8 cellular contexts compared by ENCODE assay signal in genomic region chr3:129794319-129795201, GRCh38.
DNase-seq lines count a peak whose midpoint lies in the region; ATAC-seq, FAIRE-seq and TF ChIP-seq lines count a peak whose summit lies in the region.

No MANE protein-coding gene starts in this region.

- 85% methylated on average over 14 of the region's 14 CpGs for WGBS in GM12878 (ENCODE audit: insufficient coverage, insufficient replicate concordance, low lambda C conversion rate, missing lambda C conversion rate)

- H3K27ac Mint-ChIP-seq in activated naive CD4-positive, alpha-beta T cell treated with anti-CD3 and anti-CD28 coated beads, Interleukin-2, amount 10 ng/mL, durations not matched to agents 7 days and 5 days, result no peak overlapping the region
- peak overlapping the region in 1 of 6 donors; percentile 64 for H3K27ac Mint-ChIP-seq in immature natural killer cell
- peak overlapping the region; percentile 64 for H3K27ac Mint-ChIP-seq in stimulated activated memory B cell treated with anti-CD40 and anti-IgM and Interleukin-4, amounts not matched to agents 10 μg/mL and 1 μg/mL and 100 μg/mL, for 72 hours

- H3K9ac ChIP-seq in GM12878 (ENCODE audit: control insufficient read depth, insufficient read depth, low read length), result no peak overlapping the region

- no peak overlapping the region for H3K4me3 Mint-ChIP-seq in activated naive CD4-positive, alpha-beta T cell treated with anti-CD3 and anti-CD28 coated beads, Interleukin-2, amount 10 ng/mL, durations not matched to agents 7 days and 5 days
- peak overlapping the region in 3 of 5 donors; percentile 21 to 59 (median 53) for H3K4me3 Mint-ChIP-seq in immature natural killer cell
- H3K4me3 Mint-ChIP-seq in stimulated activated memory B cell treated with anti-CD40 and anti-IgM and Interleukin-4, amounts not matched to agents 10 μg/mL and 1 μg/mL and 100 μg/mL, for 72 hours, result peak overlapping the region; percentile 20

- no peaks in the 10 kb centered on the region for H3K9me3 Mint-ChIP-seq in activated naive CD4-positive, alpha-beta T cell treated with anti-CD3 and anti-CD28 coated beads, Interleukin-2, amount 10 ng/mL, durations not matched to agents 7 days and 5 days
- no peaks in the 10 kb centered on the region for H3K9me3 Mint-ChIP-seq in immature natural killer cell
- no peaks in the 10 kb centered on the region for H3K9me3 Mint-ChIP-seq in stimulated activated memory B cell treated with anti-CD40 and anti-IgM and Interleukin-4, amounts not matched to agents 10 μg/mL and 1 μg/mL and 100 μg/mL, for 72 hours

- H4K20me1 ChIP-seq in GM12878 (ENCODE audit: control insufficient read depth, insufficient read depth), result no peaks in the 10 kb centered on the region

- SMC1A ChIA-PET in GM12878 (lab: Charles Lee; ENCODE audit: uncharacterized antibody, unreplicated experiment), result interaction anchor here (1.3 to 1.4 kb wide), 2 partner anchors 13 to 50 kb away, joined by 4 read pairs; no protein-coding TSS in a partner anchor

- H3K27me3 ChIP-seq in GM12878 (replicated peaks in 1 of 2; ENCODE audit: control insufficient read depth in 2 of 2, insufficient read depth in 2 of 2, low read length in 1 of 2) (no peaks in the 10 kb centered on the region), tibial artery (no peaks in the 10 kb centered on the region)

- H3K36me3 ChIP-seq in GM12878 (ENCODE audit: control insufficient read depth in 2 of 2, insufficient read depth in 2 of 2, low read length in 1 of 2) (no peaks in the 10 kb centered on the region), tibial artery (no peaks in the 10 kb centered on the region)

- intact Hi-C loops in GM12878 (cut with micrococcal nuclease; ENCODE audit: unreplicated experiment), result no loop called here
- intact Hi-C loops in tibial artery (cut with DNase I; ENCODE audit: low total_unique reads), result no loop called here

- peak overlapping the region; percentile 61 for H3K4me2 ChIP-seq in GM12878 (ENCODE audit: control insufficient read depth, insufficient read depth)

- RAD21 ChIA-PET in GM12878 (lab: Charles Lee; ENCODE audit: unreplicated experiment), result no interaction called here

- H3K4me3 ChIP-seq in GM12878 (no peak overlapping the region), tibial artery (no peak overlapping the region)

- BruUV-seq in GM12878 (replicated peaks; lab: Mats Ljungman, UMichigan), result no TSS peak

- no peaks in the 10 kb centered on the region for H3K27me3 Mint-ChIP-seq in activated naive CD4-positive, alpha-beta T cell treated with anti-CD3 and anti-CD28 coated beads, Interleukin-2, amount 10 ng/mL, durations not matched to agents 7 days and 5 days
- H3K27me3 Mint-ChIP-seq in immature natural killer cell (ENCODE audit: low read depth in 3 of 3), result no peaks in the 10 kb centered on the region
- no peaks in the 10 kb centered on the region for H3K27me3 Mint-ChIP-seq in stimulated activated memory B cell treated with anti-CD40 and anti-IgM and Interleukin-4, amounts not matched to agents 10 μg/mL and 1 μg/mL and 100 μg/mL, for 72 hours

- in situ Hi-C loops in GM12878 (cut with MboI), result no loop called here

- peaks cover 18% of the 10 kb centered on the region for H3K4me1 Mint-ChIP-seq in activated naive CD4-positive, alpha-beta T cell treated with anti-CD3 and anti-CD28 coated beads, Interleukin-2, amount 10 ng/mL, durations not matched to agents 7 days and 5 days
- H3K4me1 Mint-ChIP-seq in immature natural killer cell, result peaks cover 19 to 20% of the 10 kb centered on the region in 2 donors
- H3K4me1 Mint-ChIP-seq in stimulated activated memory B cell treated with anti-CD40 and anti-IgM and Interleukin-4, amounts not matched to agents 10 μg/mL and 1 μg/mL and 100 μg/mL, for 72 hours, result peaks cover 14% of the 10 kb centered on the region

- ATAC-seq in GM12878, result peak; percentile 38
- ATAC-seq in stimulated activated memory B cell treated with anti-CD40 and anti-IgM and Interleukin-4, amounts not matched to agents 10 μg/mL and 1 μg/mL and 100 μg/mL, for 72 hours, result no peak

- H3K36me3 Mint-ChIP-seq in activated naive CD4-positive, alpha-beta T cell treated with anti-CD3 and anti-CD28 coated beads, Interleukin-2, amount 10 ng/mL, durations not matched to agents 7 days and 5 days, result no peaks in the 10 kb centered on the region
- no peaks in the 10 kb centered on the region for H3K36me3 Mint-ChIP-seq in immature natural killer cell
- peaks cover 6% of the 10 kb centered on the region for H3K36me3 Mint-ChIP-seq in stimulated activated memory B cell treated with anti-CD40 and anti-IgM and Interleukin-4, amounts not matched to agents 10 μg/mL and 1 μg/mL and 100 μg/mL, for 72 hours

- POLR2A ChIA-PET in GM12878 (lab: Charles Lee), result interaction anchor here (0.6 to 1.3 kb wide), 2 partner anchors 15 to 18 kb away, joined by 3 read pairs; no protein-coding TSS in a partner anchor

- no peak for TF ChIP-seq EP300 in GM12878 (IDR thresholded peaks at IDR 0.05; ENCODE audit: borderline replicate concordance in 1 of 2, control insufficient read depth in 1 of 2, low read depth in 2 of 2, low read length in 2 of 2)

- no peak for TF ChIP-seq POLR2A in GM12878 (IDR thresholded peaks at IDR 0.05; ENCODE audit: low read depth, low read length)

- no peak overlapping the region for H2AFZ ChIP-seq in GM12878 (ENCODE audit: control insufficient read depth, low read depth, low read length)

- H3K27ac ChIP-seq in GM12878 (ENCODE audit: control insufficient read depth, insufficient read depth) (no peak overlapping the region), tibial artery (no peak overlapping the region)

- H3K4me1 ChIP-seq in GM12878 (ENCODE audit: control insufficient read depth, insufficient read depth, low read length) (peaks cover 16% of the 10 kb centered on the region), tibial artery (peaks cover 0 to 25% (median 12%) of the 10 kb centered on the region in 4 donors)

- peak; percentile 33 for DNase-seq in activated naive CD4-positive, alpha-beta T cell treated with anti-CD3 and anti-CD28 coated beads, Interleukin-2, amount 10 ng/mL, durations not matched to agents 7 days and 5 days
- no peak for DNase-seq in activated naive CD4-positive, alpha-beta T cell treated with anti-CD3 and anti-CD28 coated beads, Interleukin-2, amount 50 U/mL, for 16 hours
- peak; percentile 95 for DNase-seq in NCI-H2107 treated with DMSO at 0.1 percent for 48 hours (lab: John Stamatoyannopoulos, UW; ENCODE audit: unreplicated experiment)
- DNase-seq in GM12878 (ENCODE audit: low read depth, low spot score), result no peak
- no peak for DNase-seq in immature natural killer cell
- no peak for DNase-seq in tibial artery
- DNase-seq in activated CD4-positive, CD25-positive, alpha-beta regulatory T cell (lab: John Stamatoyannopoulos, UW), result no peak

- FAIRE-seq in GM12878 (lab: Jason Lieb, UNC), result peak; percentile 85

- TF ChIP-seq RAD21 in GM12878 (IDR thresholded peaks at IDR 0.05; ENCODE audit: insufficient read depth, low read depth, low read length), result no peak

- CTCF ChIA-PET in activated naive CD4-positive, alpha-beta T cell treated with anti-CD3 and anti-CD28 coated beads, Interleukin-2, amount 10 ng/mL, durations not matched to agents 7 days and 5 days (lab: Charles Lee), result no interaction called here
- CTCF ChIA-PET in GM12878 (lab: Yijun Ruan, JAX), result interaction anchor here (1.2 to 2.1 kb wide), 3 partner anchors 11 to 31 kb away, joined by 3 to 13 read pairs (median 6); no protein-coding TSS in a partner anchor

- H3K79me2 ChIP-seq in GM12878 (ENCODE audit: control insufficient read depth, insufficient read depth, low read length), result no peaks in the 10 kb centered on the region

- TF ChIP-seq CTCF in GM12878 (IDR thresholded peaks at IDR 0.05 in 2 of 3, conservative IDR thresholded peaks at IDR 0.05 in 1 of 3; ENCODE audit: control insufficient read depth in 2 of 3, extremely low read depth in 1 of 3, insufficient read depth in 1 of 3, low read depth in 3 of 3, low read length in 3 of 3), result no peak
- no peak for TF ChIP-seq CTCF in tibial artery (IDR thresholded peaks at IDR 0.05)

- H3K9me3 ChIP-seq in GM12878 (replicated peaks; ENCODE audit: control insufficient read depth, insufficient read depth, low read length), result no peaks in the 10 kb centered on the region
- no peaks in the 10 kb centered on the region for H3K9me3 ChIP-seq in tibial artery

TF ChIP-seq in GM12878, 131 proteins besides CTCF, POLR2A, EP300 and RAD21:
- TF ChIP-seq CBX3 (IDR thresholded peaks at IDR 0.05; ENCODE audit: borderline replicate concordance, low read depth), result no peak
- no peak for TF ChIP-seq DPF2 (IDR thresholded peaks at IDR 0.05)
- TF ChIP-seq CHD4 (IDR thresholded peaks at IDR 0.05), result no peak
- no peak for TF ChIP-seq SP1 (IDR thresholded peaks at IDR 0.05; ENCODE audit: low read depth, low read length)

Comparison
In these comparisons a context has a peak if more than half of its experiments do, and no peak if none do; other contexts are left out.
1. DNase-seq: peak in activated naive CD4-positive, alpha-beta T cell treated with anti-CD3 and anti-CD28 coated beads, Interleukin-2, amount 10 ng/mL, durations not matched to agents 7 days and 5 days (single experiment) and NCI-H2107 treated with DMSO at 0.1 percent for 48 hours (single experiment); none in activated naive CD4-positive, alpha-beta T cell treated with anti-CD3 and anti-CD28 coated beads, Interleukin-2, amount 50 U/mL, for 16 hours (single experiment), GM12878 (single experiment), immature natural killer cell (0 of 3), tibial artery (0 of 2) and activated CD4-positive, CD25-positive, alpha-beta regulatory T cell (0 of 4).